Comparison of ENCODE assay signal across 3 cellular contexts in genomic region chrX:82161195-82161594, GRCh38.
TF ChIP-seq lines count a peak whose summit lies in the region.

No MANE protein-coding gene starts in this region.

TF ChIP-seq in HEK293, 187 proteins besides CTCF, POLR2A, EP300 and RAD21:
- TF ChIP-seq ZNF707 (tag by site-specific recombination; IDR thresholded peaks at IDR 0.05), result peak; percentile 82
- TF ChIP-seq ZBTB20 (tag by site-specific recombination; IDR thresholded peaks at IDR 0.05), result no peak

TF ChIP-seq in K562, 482 proteins besides CTCF, POLR2A, EP300 and RAD21:
- TF ChIP-seq ZNF707 (CRISPR knock-in tag; conservative IDR thresholded peaks at IDR 0.05), result peak; percentile 67; the same call in 1 of the 2 replicates
- no peak for TF ChIP-seq HLTF (IDR thresholded peaks at IDR 0.05)

TF ChIP-seq in SK-N-SH treated with all-trans-retinoic acid at 6 μM for 48 hours, 23 proteins besides CTCF, POLR2A, EP300 and RAD21:
- TF ChIP-seq SNAI2 (CRISPR knock-in tag; IDR thresholded peaks at IDR 0.05), result no peak
- no peak for TF ChIP-seq RARB (CRISPR knock-in tag; IDR thresholded peaks at IDR 0.05)
- TF ChIP-seq ZFP3 (CRISPR knock-in tag; IDR thresholded peaks at IDR 0.05), result no peak
- no peak for TF ChIP-seq OSR1 (CRISPR knock-in tag; IDR thresholded peaks at IDR 0.05)
- no peak for TF ChIP-seq ZFP30 (CRISPR knock-in tag; IDR thresholded peaks at IDR 0.05)
- no peak for TF ChIP-seq PATZ1 (CRISPR knock-in tag; IDR thresholded peaks at IDR 0.05; ENCODE audit: borderline replicate concordance)
- no peak for TF ChIP-seq ISL1 (CRISPR knock-in tag; IDR thresholded peaks at IDR 0.05)
